25 cellular contexts compared by ENCODE assay signal in genomic region chr11:40315122-40315521, GRCh38.
"Had no signal": no experiment of that assay in that cellular context is flagged by ENCODE, and none has a peak within 500 bp of the region (broad histone marks: within the 10 kb centered on the region; RNA-seq: fewer than 3 reads in every experiment).

No MANE protein-coding gene starts in this region.

- ATAC-seq: psoas muscle; right cardiac atrium; right lobe of liver; stimulated activated effector memory CD8-positive, alpha-beta T cell treated with anti-CD3 and anti-CD28 coated beads, Interleukin-12 subunit alpha, Interleukin-12 subunit beta, amount 100 ng/mL, for 72 hours; stimulated activated naive B cell treated with anti-CD40 and anti-IgM and Interleukin-4, amounts not matched to agents 10 μg/mL and 1 μg/mL and 100 μg/mL, for 72 hours had no signal

- H3K9ac ChIP-seq: neural progenitor cell, parathyroid adenoma had no signal

- H3K9me3 ChIP-seq: ovary, psoas muscle, right lobe of liver, sigmoid colon, stomach, thoracic aorta, thyroid gland, tibial nerve, upper lobe of left lung, vagina had no signal

- FAIRE-seq: small intestine, urothelium cell line had no signal

- H3K36me3 ChIP-seq: neural progenitor cell, ovary, right lobe of liver, sigmoid colon, stomach, thoracic aorta, thyroid gland, tibial nerve, upper lobe of left lung, vagina had no signal

- DNase-seq: occipital lobe; ovary; posterior cingulate gyrus; psoas muscle; right cardiac atrium; right lobe of liver; sigmoid colon; small intestine; stimulated activated CD4-positive, alpha-beta T cell treated with anti-CD3 and anti-CD28 coated beads, Interleukin-15, amount 100 ng/mL, for 24 hours; stimulated activated CD4-positive, alpha-beta T cell treated with anti-CD3 and anti-CD28 coated beads, Interleukin-2, amount 100 ng/mL, for 24 hours; stimulated activated CD4-positive, alpha-beta T cell treated with anti-CD3 and anti-CD28 coated beads, Interleukin-2, amount 100 ng/mL, for 48 hours; stimulated activated CD4-positive, alpha-beta T cell treated with anti-CD3 and anti-CD28 coated beads, Interleukin-4, amount 100 ng/mL, for 24 hours; stimulated activated naive B cell treated with anti-CD40 and anti-IgM and Interleukin-4, amounts not matched to agents 10 μg/mL and 1 μg/mL and 100 μg/mL, for 72 hours; stimulated activated naive CD4-positive, alpha-beta T cell treated with Interleukin-2 at 50 U/mL for 16 hours; stomach; thyroid gland; trophoblast cell; upper lobe of left lung had no signal

- H3K4me2 ChIP-seq: neural progenitor cell had no signal

- H3K4me3 ChIP-seq: neural progenitor cell, ovary, psoas muscle, right lobe of liver, sigmoid colon, stomach, thoracic aorta, thyroid gland, tibial nerve, upper lobe of left lung, vagina had no signal

- H3K4me1 ChIP-seq: neural progenitor cell, parathyroid adenoma, psoas muscle, right lobe of liver, sigmoid colon, stomach, thyroid gland, tibial nerve, upper lobe of left lung, vagina had no signal

- H3K27me3 ChIP-seq: neural progenitor cell, ovary, right lobe of liver, sigmoid colon, stomach, thyroid gland, tibial nerve, upper lobe of left lung, vagina had no signal

- H2AFZ ChIP-seq: neural progenitor cell, parathyroid adenoma had no signal

- H3K79me2 ChIP-seq: parathyroid adenoma had no signal

- H3K27ac ChIP-seq: neural progenitor cell, ovary, parathyroid adenoma, psoas muscle, right lobe of liver, sigmoid colon, stomach, thoracic aorta, thyroid gland, tibial nerve, upper lobe of left lung, vagina had no signal
